Comparison of ENCODE assay signal across 8 cellular contexts in the genomic region with DNA sequence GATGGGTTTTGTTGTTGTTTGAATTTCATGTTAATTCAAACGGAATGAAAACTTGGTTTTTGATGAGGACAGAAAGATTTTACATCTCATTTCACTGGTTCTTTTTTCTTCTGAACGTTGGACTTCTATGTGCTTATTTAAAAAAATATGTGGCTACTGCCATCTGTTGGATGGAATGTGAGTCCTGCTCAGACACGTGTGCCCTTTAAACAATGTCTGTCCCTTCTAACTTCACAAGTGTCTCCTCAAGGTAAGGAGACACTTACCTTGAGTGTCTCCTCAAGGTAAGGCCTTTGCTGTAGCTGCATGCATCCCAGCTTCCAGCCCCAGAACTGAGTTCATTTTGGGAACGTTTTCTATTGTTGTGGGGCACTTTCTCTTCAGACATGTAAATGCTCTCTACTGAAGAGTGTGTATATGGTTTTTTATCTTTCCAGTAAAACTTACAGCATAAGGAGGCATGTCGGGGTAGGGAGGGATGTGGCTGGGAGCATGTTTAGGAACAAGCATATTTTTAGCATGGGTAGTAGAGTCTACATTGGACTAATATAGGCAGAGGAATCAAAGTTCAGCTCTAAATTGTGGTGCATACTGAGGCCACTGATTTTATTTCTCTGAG.
DNase-seq lines count a peak whose midpoint lies in the region; ATAC-seq and TF ChIP-seq lines count a peak whose summit lies in the region.

No MANE protein-coding gene starts in this region.

- H3K4me1 Mint-ChIP-seq in glutamatergic neuron (ENCODE audit: low read depth, unreplicated experiment), result peaks cover 2% of the 10 kb centered on the region
- H3K4me1 Mint-ChIP-seq in stimulated activated naive B cell treated with anti-CD40 and anti-IgM and Interleukin-4, amounts not matched to agents 10 μg/mL and 1 μg/mL and 100 μg/mL, for 72 hours, result no peaks in the 10 kb centered on the region
- no peaks in the 10 kb centered on the region for H3K4me1 Mint-ChIP-seq in activated T-cell treated with anti-CD3 and anti-CD28 coated beads, Interleukin-2, amount 50 U/mL, for 72 hours (ENCODE audit: low read depth)
- H3K4me1 Mint-ChIP-seq in activated CD8-positive, alpha-beta memory T cell treated with anti-CD3 and anti-CD28 coated beads, Interleukin-2, amount 10 ng/mL, durations not matched to agents 7 days and 5 days, result no peaks in the 10 kb centered on the region

- H3K27me3 Mint-ChIP-seq in glutamatergic neuron (ENCODE audit: unreplicated experiment), result no peaks in the 10 kb centered on the region
- H3K27me3 Mint-ChIP-seq in stimulated activated naive B cell treated with anti-CD40 and anti-IgM and Interleukin-4, amounts not matched to agents 10 μg/mL and 1 μg/mL and 100 μg/mL, for 72 hours, result peaks cover 0 to 2% of the 10 kb centered on the region in 2 donors
- H3K27me3 Mint-ChIP-seq in activated T-cell treated with anti-CD3 and anti-CD28 coated beads, Interleukin-2, amount 50 U/mL, for 72 hours (ENCODE audit: low read depth), result no peaks in the 10 kb centered on the region
- no peaks in the 10 kb centered on the region for H3K27me3 Mint-ChIP-seq in activated CD8-positive, alpha-beta memory T cell treated with anti-CD3 and anti-CD28 coated beads, Interleukin-2, amount 10 ng/mL, durations not matched to agents 7 days and 5 days

- no peaks in the 10 kb centered on the region for H3K9me3 Mint-ChIP-seq in glutamatergic neuron (ENCODE audit: unreplicated experiment)
- H3K9me3 Mint-ChIP-seq in stimulated activated naive B cell treated with anti-CD40 and anti-IgM and Interleukin-4, amounts not matched to agents 10 μg/mL and 1 μg/mL and 100 μg/mL, for 72 hours, result no peaks in the 10 kb centered on the region
- no peaks in the 10 kb centered on the region for H3K9me3 Mint-ChIP-seq in activated T-cell treated with anti-CD3 and anti-CD28 coated beads, Interleukin-2, amount 50 U/mL, for 72 hours
- H3K9me3 Mint-ChIP-seq in activated CD8-positive, alpha-beta memory T cell treated with anti-CD3 and anti-CD28 coated beads, Interleukin-2, amount 10 ng/mL, durations not matched to agents 7 days and 5 days (ENCODE audit: low read depth), result no peaks in the 10 kb centered on the region

- TF ChIP-seq CTCF in AG09319 (IDR thresholded peaks at IDR 0.05; ENCODE audit: low read depth, low read length), result peak; percentile 20
- TF ChIP-seq CTCF in GM12872 (IDR thresholded peaks at IDR 0.05; ENCODE audit: insufficient read depth, low read depth, low read length), result peak; percentile 31; the same call in 1 of the 3 replicates
- peak; percentile 46 for TF ChIP-seq CTCF in glutamatergic neuron (IDR thresholded peaks at IDR 0.05; ENCODE audit: partially characterized antibody, unreplicated experiment)

- DNase-seq in AG09319 (ENCODE audit: extremely low read depth, low read depth) (no peak), SK-MEL-5 (ENCODE audit: low read depth, low spot score) (peak; percentile 57), glutamatergic neuron (no peak)
- DNase-seq in stimulated activated naive B cell treated with anti-CD40 and anti-IgM and Interleukin-4, amounts not matched to agents 10 μg/mL and 1 μg/mL and 100 μg/mL, for 72 hours, result no peak
- DNase-seq in activated T-cell treated with anti-CD3 and anti-CD28 coated beads, Interleukin-2, amount 50 U/mL, for 72 hours, result no peak
- no peak for DNase-seq in activated CD8-positive, alpha-beta memory T cell treated with anti-CD3 and anti-CD28 coated beads, Interleukin-2, amount 10 ng/mL, durations not matched to agents 7 days and 5 days

- no peak overlapping the region for H3K4me3 Mint-ChIP-seq in glutamatergic neuron (ENCODE audit: unreplicated experiment)
- no peak overlapping the region for H3K4me3 Mint-ChIP-seq in stimulated activated naive B cell treated with anti-CD40 and anti-IgM and Interleukin-4, amounts not matched to agents 10 μg/mL and 1 μg/mL and 100 μg/mL, for 72 hours
- H3K4me3 Mint-ChIP-seq in activated T-cell treated with anti-CD3 and anti-CD28 coated beads, Interleukin-2, amount 50 U/mL, for 72 hours, result no peak overlapping the region
- H3K4me3 Mint-ChIP-seq in activated CD8-positive, alpha-beta memory T cell treated with anti-CD3 and anti-CD28 coated beads, Interleukin-2, amount 10 ng/mL, durations not matched to agents 7 days and 5 days, result no peak overlapping the region

- ATAC-seq in stimulated activated naive B cell treated with anti-CD40 and anti-IgM and Interleukin-4, amounts not matched to agents 10 μg/mL and 1 μg/mL and 100 μg/mL, for 72 hours (replicated peaks), result peak; percentile 55 to 64
- ATAC-seq in HG02571 (IDR thresholded peaks at IDR 0.05; ENCODE audit: unreplicated experiment), result no peak
- ATAC-seq in activated T-cell treated with anti-CD3 and anti-CD28 coated beads, Interleukin-2, amount 50 U/mL, for 72 hours (replicated peaks in 1 of 2), result no peak
- no peak for ATAC-seq in activated CD8-positive, alpha-beta memory T cell treated with anti-CD3 and anti-CD28 coated beads, Interleukin-2, amount 10 ng/mL, durations not matched to agents 7 days and 5 days

- in situ Hi-C loops in SK-MEL-5 (cut with HindIII; ENCODE audit: low pct_unique_long_range_greater_than_20kb, low sequenced_read_pairs), result no loop called here

- CTCF ChIA-PET in activated CD8-positive, alpha-beta memory T cell treated with anti-CD3 and anti-CD28 coated beads, Interleukin-2, amount 10 ng/mL, durations not matched to agents 7 days and 5 days (lab: Charles Lee), result no interaction called here

- no peaks in the 10 kb centered on the region for H3K36me3 Mint-ChIP-seq in glutamatergic neuron (ENCODE audit: unreplicated experiment)
- H3K36me3 Mint-ChIP-seq in stimulated activated naive B cell treated with anti-CD40 and anti-IgM and Interleukin-4, amounts not matched to agents 10 μg/mL and 1 μg/mL and 100 μg/mL, for 72 hours, result no peaks in the 10 kb centered on the region
- no peaks in the 10 kb centered on the region for H3K36me3 Mint-ChIP-seq in activated T-cell treated with anti-CD3 and anti-CD28 coated beads, Interleukin-2, amount 50 U/mL, for 72 hours (ENCODE audit: insufficient read depth in 2 of 2)
- H3K36me3 Mint-ChIP-seq in activated CD8-positive, alpha-beta memory T cell treated with anti-CD3 and anti-CD28 coated beads, Interleukin-2, amount 10 ng/mL, durations not matched to agents 7 days and 5 days, result no peaks in the 10 kb centered on the region

- no peak overlapping the region for H3K27ac Mint-ChIP-seq in glutamatergic neuron (ENCODE audit: unreplicated experiment)
- H3K27ac Mint-ChIP-seq in stimulated activated naive B cell treated with anti-CD40 and anti-IgM and Interleukin-4, amounts not matched to agents 10 μg/mL and 1 μg/mL and 100 μg/mL, for 72 hours, result no peak overlapping the region
- no peak overlapping the region for H3K27ac Mint-ChIP-seq in activated T-cell treated with anti-CD3 and anti-CD28 coated beads, Interleukin-2, amount 50 U/mL, for 72 hours
- no peak overlapping the region for H3K27ac Mint-ChIP-seq in activated CD8-positive, alpha-beta memory T cell treated with anti-CD3 and anti-CD28 coated beads, Interleukin-2, amount 10 ng/mL, durations not matched to agents 7 days and 5 days

Comparison
In these comparisons a context has a peak if more than half of its experiments do, and no peak if none do; other contexts are left out.
1. ATAC-seq: peak in stimulated activated naive B cell treated with anti-CD40 and anti-IgM and Interleukin-4, amounts not matched to agents 10 μg/mL and 1 μg/mL and 100 μg/mL, for 72 hours (2 of 2); none in HG02571 (single experiment), activated T-cell treated with anti-CD3 and anti-CD28 coated beads, Interleukin-2, amount 50 U/mL, for 72 hours (0 of 2) and activated CD8-positive, alpha-beta memory T cell treated with anti-CD3 and anti-CD28 coated beads, Interleukin-2, amount 10 ng/mL, durations not matched to agents 7 days and 5 days (single experiment).
2. Peak in every context shown above with its lines, with median percentiles within 50 percentile points of each other: CTCF ChIP-seq.